ENCODE assay signal across 10 cellular contexts in genomic region chr6:3355011-3355357, GRCh38.
DNase-seq lines count a peak whose midpoint lies in the region; ATAC-seq and TF ChIP-seq lines count a peak whose summit lies in the region.
"Had no signal": no experiment of that assay in that cellular context is flagged by ENCODE, and none has a peak within 500 bp of the region (broad histone marks: within the 10 kb centered on the region; RNA-seq: fewer than 3 reads in every experiment).

No MANE protein-coding gene starts in this region.

- no peaks in the 10 kb centered on the region for H3K27me3 ChIP-seq in breast epithelium
- no peaks in the 10 kb centered on the region for H3K27me3 ChIP-seq in mammary epithelial cell (ENCODE audit: insufficient read depth, low read length)
- no peaks in the 10 kb centered on the region for H3K27me3 ChIP-seq in upper lobe of right lung
- no peaks in the 10 kb centered on the region for H3K27me3 ChIP-seq in neuronal stem cell (ENCODE audit: control insufficient read depth in 3 of 3, insufficient read depth in 3 of 3, low read depth in 1 of 3, low read length in 3 of 3)

- no peak overlapping the region for H2BK12ac ChIP-seq in neuronal stem cell (ENCODE audit: low read length)

- H4K8ac ChIP-seq in neuronal stem cell (ENCODE audit: low read depth, low read length): no peak overlapping the region

- CTCF ChIA-PET in mammary epithelial cell (lab: Charles Lee; ENCODE audit: low non-redundant PET): interaction anchor here (0.6 kb wide), 1 partner anchor 77 kb away, joined by 3 read pairs; no protein-coding TSS in a partner anchor

- no peak overlapping the region for H2BK5ac ChIP-seq in neuronal stem cell (ENCODE audit: low read length)

- no peak overlapping the region for H3K14ac ChIP-seq in neuronal stem cell (ENCODE audit: low read length)

- H2AFZ ChIP-seq in mammary epithelial cell (ENCODE audit: low read depth, low read length) (no peak overlapping the region), neuronal stem cell (ENCODE audit: low read length) (no peak overlapping the region)

- peaks cover 13% of the 10 kb centered on the region for H3K27me3 Mint-ChIP-seq in dendritic cell treated with granulocyte-macrophage colony-stimulating factor and Interleukin-4, amounts not matched to agents 40 ng/mL and 50 ng/mL, for 4 days
- H3K27me3 Mint-ChIP-seq in natural killer cell treated with Interleukin-12 subunit alpha and Interleukin-12 subunit beta and Interleukin-15 and Interleukin-18, amount 100 ng/mL, for 72 hours: peaks cover 0 to 14% of the 10 kb centered on the region in 2 donors

- H3K18ac ChIP-seq in neuronal stem cell (ENCODE audit: low read length): no peak overlapping the region

- no peak overlapping the region for H3K23ac ChIP-seq in neuronal stem cell (ENCODE audit: low read depth, low read length, poor library complexity)

- H3K79me1 ChIP-seq in neuronal stem cell (ENCODE audit: low read depth, low read length): no peaks in the 10 kb centered on the region

- dilution Hi-C loops in mammary epithelial cell (cut with HindIII; ENCODE audit: low sequenced_read_pairs): loop anchor here (5.0 kb wide), 1 partner anchor 67 kb away; no protein-coding TSS in a partner anchor

- H3K36me3 Mint-ChIP-seq in dendritic cell treated with granulocyte-macrophage colony-stimulating factor and Interleukin-4, amounts not matched to agents 40 ng/mL and 50 ng/mL, for 4 days (ENCODE audit: low read depth): no peaks in the 10 kb centered on the region
- no peaks in the 10 kb centered on the region for H3K36me3 Mint-ChIP-seq in natural killer cell treated with Interleukin-12 subunit alpha and Interleukin-12 subunit beta and Interleukin-15 and Interleukin-18, amount 100 ng/mL, for 72 hours

- H3K9ac ChIP-seq in mammary epithelial cell (ENCODE audit: insufficient read depth, low read length) (no peak overlapping the region), neuronal stem cell (ENCODE audit: low read depth, low read length, poor library complexity) (no peak overlapping the region)

- H3K9me3 ChIP-seq in breast epithelium: no peaks in the 10 kb centered on the region
- no peaks in the 10 kb centered on the region for H3K9me3 ChIP-seq in mammary epithelial cell (replicated peaks; ENCODE audit: insufficient read depth, low read length)
- no peaks in the 10 kb centered on the region for H3K9me3 ChIP-seq in upper lobe of right lung
- H3K9me3 ChIP-seq in neuronal stem cell (replicated peaks in 1 of 2; ENCODE audit: control insufficient read depth in 2 of 2, insufficient read depth in 1 of 2, low read depth in 1 of 2, low read length in 2 of 2): no peaks in the 10 kb centered on the region

- no peak overlapping the region for H2AK5ac ChIP-seq in neuronal stem cell (ENCODE audit: low read depth, low read length)

- H3K27ac ChIP-seq in breast epithelium (peak overlapping the region; percentile 88 to 96), mammary epithelial cell (ENCODE audit: insufficient read depth, low read depth, low read length) (no peak overlapping the region), upper lobe of right lung (peak overlapping the region; percentile 93), neuronal stem cell (replicated peaks; ENCODE audit: low read length) (no peak overlapping the region)

- WGBS in mammary epithelial cell (ENCODE audit: low coverage, missing lambda C conversion rate): 98% methylated on average over 4 of the region's 4 CpGs
- no CpG with 5 or more reads among the region's 4 CpGs for WGBS in neuronal stem cell (ENCODE audit: extremely low coverage in 2 of 2, insufficient read length in 2 of 2, insufficient replicate concordance in 1 of 2), 2 donors

- BruUV-seq in mammary epithelial cell (replicated peaks; lab: Mats Ljungman, UMichigan): no TSS peak

- peaks cover 40% of the 10 kb centered on the region for H3K4me1 Mint-ChIP-seq in dendritic cell treated with granulocyte-macrophage colony-stimulating factor and Interleukin-4, amounts not matched to agents 40 ng/mL and 50 ng/mL, for 4 days (ENCODE audit: low read depth)
- peaks cover 6 to 9% of the 10 kb centered on the region in 2 donors for H3K4me1 Mint-ChIP-seq in natural killer cell treated with Interleukin-12 subunit alpha and Interleukin-12 subunit beta and Interleukin-15 and Interleukin-18, amount 100 ng/mL, for 72 hours (ENCODE audit: low read depth in 2 of 2)

- H3K4me1 ChIP-seq in breast epithelium (peaks cover 0 to 8% of the 10 kb centered on the region in 2 donors), mammary epithelial cell (ENCODE audit: insufficient read depth, low read length) (peaks cover 29% of the 10 kb centered on the region), upper lobe of right lung (peaks cover 27% of the 10 kb centered on the region), neuronal stem cell (ENCODE audit: control insufficient read depth in 2 of 2, insufficient read depth in 1 of 2, low read depth in 1 of 2, low read length in 2 of 2) (peaks cover 25 to 66% of the 10 kb centered on the region in 2 donors)

- H2BK15ac ChIP-seq in neuronal stem cell (ENCODE audit: low read length): no peak overlapping the region

- H3K36me3 ChIP-seq in breast epithelium: no peaks in the 10 kb centered on the region
- no peaks in the 10 kb centered on the region for H3K36me3 ChIP-seq in mammary epithelial cell (ENCODE audit: insufficient read depth, low read length)
- H3K36me3 ChIP-seq in upper lobe of right lung: no peaks in the 10 kb centered on the region
- no peaks in the 10 kb centered on the region for H3K36me3 ChIP-seq in neuronal stem cell (replicated peaks in 1 of 2; ENCODE audit: control insufficient read depth in 2 of 2, insufficient read depth in 2 of 2, low read length in 2 of 2)

- peaks cover 2% of the 10 kb centered on the region for H3K79me2 ChIP-seq in mammary epithelial cell (ENCODE audit: insufficient read depth, low read length)

- H3K4me3 Mint-ChIP-seq in dendritic cell treated with granulocyte-macrophage colony-stimulating factor and Interleukin-4, amounts not matched to agents 40 ng/mL and 50 ng/mL, for 4 days: peak overlapping the region; percentile 13
- H3K4me3 Mint-ChIP-seq in natural killer cell treated with Interleukin-12 subunit alpha and Interleukin-12 subunit beta and Interleukin-15 and Interleukin-18, amount 100 ng/mL, for 72 hours: peak overlapping the region; percentile 69

- no peak for DNase-seq in breast epithelium (ENCODE audit: low spot score in 2 of 2)
- DNase-seq in mammary epithelial cell: no peak
- DNase-seq in natural killer cell treated with Interleukin-12 subunit alpha and Interleukin-12 subunit beta and Interleukin-15 and Interleukin-18, amount 100 ng/mL, for 72 hours (ENCODE audit: low spot score): no peak
- no peak for DNase-seq in upper lobe of right lung
- no peak for DNase-seq in neuronal stem cell (ENCODE audit: low spot score)
- no peak for DNase-seq in germinal center (ENCODE audit: low spot score)
- DNase-seq in hippocampal formation (lab: John Stamatoyannopoulos, UW): no peak
- DNase-seq: activated CD4-positive, CD25-positive, alpha-beta regulatory T cell treated with anti-CD3 and anti-CD28 coated beads, Interleukin-2, amount 50 U/mL, for 72 hours; NK-92 treated with Interleukin-12 subunit alpha and Interleukin-12 subunit beta, amount 100 ng/mL, for 24 hours had no signal

- no peaks in the 10 kb centered on the region for H4K20me1 ChIP-seq in mammary epithelial cell (ENCODE audit: insufficient read depth, low read length)

- H3K4me2 ChIP-seq in mammary epithelial cell (ENCODE audit: insufficient read depth, low read depth, low read length) (no peak overlapping the region), neuronal stem cell (ENCODE audit: insufficient read depth, low read length, poor library complexity, severe bottlenecking) (no peak overlapping the region)

- intact Hi-C loops in breast epithelium (cut with DNase I; ENCODE audit: low total_unique reads): no loop called here
- intact Hi-C loops in mammary epithelial cell (cut with micrococcal nuclease): loop anchor here (5.0 kb wide), 1 partner anchor 47 kb away; no protein-coding TSS in a partner anchor
- intact Hi-C loops in dendritic cell treated with granulocyte-macrophage colony-stimulating factor and Interleukin-4, amounts not matched to agents 40 ng/mL and 50 ng/mL, for 4 days (cut with micrococcal nuclease): no loop called here
- intact Hi-C loops in upper lobe of right lung (cut with DNase I): no loop called here

- no peak for ATAC-seq in natural killer cell treated with Interleukin-12 subunit alpha and Interleukin-12 subunit beta and Interleukin-15 and Interleukin-18, amount 100 ng/mL, for 72 hours
- ATAC-seq in upper lobe of right lung: no peak

- H3K4me3 ChIP-seq in breast epithelium (no peak overlapping the region), mammary epithelial cell (replicated peaks in 1 of 3; ENCODE audit: insufficient read depth in 1 of 3, low read depth in 2 of 3, low read length in 3 of 3) (no peak overlapping the region), upper lobe of right lung (no peak overlapping the region), neuronal stem cell (ENCODE audit: low read length in 2 of 2) (no peak overlapping the region)

- peak overlapping the region; percentile 96 for H3K27ac Mint-ChIP-seq in dendritic cell treated with granulocyte-macrophage colony-stimulating factor and Interleukin-4, amounts not matched to agents 40 ng/mL and 50 ng/mL, for 4 days
- peak overlapping the region in 1 of 2 donors; percentile 31 for H3K27ac Mint-ChIP-seq in natural killer cell treated with Interleukin-12 subunit alpha and Interleukin-12 subunit beta and Interleukin-15 and Interleukin-18, amount 100 ng/mL, for 72 hours

- TF ChIP-seq CTCF in breast epithelium (IDR thresholded peaks at IDR 0.05) (no peak), mammary epithelial cell (conservative IDR thresholded peaks at IDR 0.05 in 1 of 2, IDR thresholded peaks at IDR 0.05 in 1 of 2; ENCODE audit: extremely low read depth in 1 of 2, insufficient read depth in 1 of 2, low read depth in 1 of 2, low read length in 2 of 2) (no peak), upper lobe of right lung (IDR thresholded peaks at IDR 0.05) (no peak)

- no peak for TF ChIP-seq POLR2A in breast epithelium (IDR thresholded peaks at IDR 0.05)

- in situ Hi-C loops in mammary epithelial cell (cut with MboI; ENCODE audit: low sequenced_read_pairs in 2 of 2): no loop called here

- H3K4ac ChIP-seq in neuronal stem cell (ENCODE audit: low read length): no peak overlapping the region

- H3K9me3 Mint-ChIP-seq in dendritic cell treated with granulocyte-macrophage colony-stimulating factor and Interleukin-4, amounts not matched to agents 40 ng/mL and 50 ng/mL, for 4 days: no peaks in the 10 kb centered on the region
- no peaks in the 10 kb centered on the region for H3K9me3 Mint-ChIP-seq in natural killer cell treated with Interleukin-12 subunit alpha and Interleukin-12 subunit beta and Interleukin-15 and Interleukin-18, amount 100 ng/mL, for 72 hours

- no peak overlapping the region for H4K91ac ChIP-seq in neuronal stem cell (ENCODE audit: low read depth, low read length, poor library complexity)

- no peak overlapping the region for H2BK120ac ChIP-seq in neuronal stem cell (ENCODE audit: low read depth, low read length)

Comparison
In these comparisons a context has a peak if more than half of its experiments do, and no peak if none do; other contexts are left out.
1. H3K27ac ChIP-seq: peak in breast epithelium (2 of 2) and upper lobe of right lung (single experiment); none in mammary epithelial cell (single experiment) and neuronal stem cell (single experiment).